In the genomic region with DNA sequence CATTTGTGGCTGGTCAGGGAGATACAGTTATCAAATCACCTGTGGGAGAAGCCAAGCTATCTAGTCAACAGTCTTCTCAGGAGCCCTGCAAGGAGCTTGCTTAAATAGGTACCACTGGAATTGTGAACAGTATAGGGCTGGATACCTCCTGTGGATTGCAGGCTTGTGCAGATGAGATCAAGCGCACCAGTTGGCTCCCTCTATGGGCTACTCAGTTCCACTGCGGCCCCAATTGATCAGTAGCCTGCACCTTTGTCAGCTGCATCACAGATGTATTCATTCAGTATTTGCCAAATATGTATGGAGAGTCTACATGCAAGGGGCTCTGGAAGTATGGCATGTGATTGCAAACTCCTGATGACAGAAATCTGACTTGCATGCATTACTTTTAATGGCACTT, we compare ENCODE assay signal across 8 cellular contexts. TPM values are rescaled to one million over a fixed set of nuclear protein-coding genes. Genes with fewer than 3 reads are reported as not detected.
A peak's percentile ranks its signal among the peaks of the same experiment; 100 is the strongest.
DNase-seq lines count a peak whose midpoint lies in the region; ATAC-seq and TF ChIP-seq lines count a peak whose summit lies in the region.

No MANE protein-coding gene starts in this region.

- no peak for DNase-seq in AG04450 (ENCODE audit: low read depth, low spot score)
- DNase-seq in NCI-H69 (lab: John Stamatoyannopoulos, UW), result peak; percentile 1
- no peak for DNase-seq in fibroblast of the aortic adventitia (ENCODE audit: low read depth)
- no peak for DNase-seq in activated CD4-positive, CD25-positive, alpha-beta regulatory T cell (lab: John Stamatoyannopoulos, UW)
- DNase-seq in G401 (ENCODE audit: low spot score), result no peak
- DNase-seq in naive thymus-derived CD4-positive, alpha-beta T cell, result no peak
- no peak for DNase-seq in NCI-H2171 (lab: John Stamatoyannopoulos, UW)

- POLR2A ChIA-PET in AG04450 (lab: Yijun Ruan, JAX), result no interaction called here
- POLR2A ChIA-PET in naive thymus-derived CD4-positive, alpha-beta T cell (lab: Charles Lee), result no interaction called here

- ATAC-seq in GM19395 (IDR thresholded peaks at IDR 0.05; ENCODE audit: unreplicated experiment), result peak; percentile 70
- ATAC-seq in naive thymus-derived CD4-positive, alpha-beta T cell, result no peak

- TF ChIP-seq CTCF in AG04450 (IDR thresholded peaks at IDR 0.05; ENCODE audit: low read depth, low read length) (peak; percentile 47), fibroblast of the aortic adventitia (IDR thresholded peaks at IDR 0.05; ENCODE audit: insufficient read depth, low read length) (peak; percentile 46)

- in situ Hi-C loops in G401 (cut with HindIII; ENCODE audit: low sequenced_read_pairs), result no loop called here

- H3K36me3 Mint-ChIP-seq in naive thymus-derived CD4-positive, alpha-beta T cell, result no peaks in the 10 kb centered on the region

- CTCF ChIA-PET in AG04450 (lab: Charles Lee), result no interaction called here
- CTCF ChIA-PET in naive thymus-derived CD4-positive, alpha-beta T cell (lab: Charles Lee), result no interaction called here

- H3K27me3 ChIP-seq in AG04450 (ENCODE audit: control insufficient read depth, insufficient read depth, low read length), result no peaks in the 10 kb centered on the region
- H3K27me3 ChIP-seq in naive thymus-derived CD4-positive, alpha-beta T cell (ENCODE audit: control insufficient read depth in 2 of 2, insufficient read depth in 2 of 2, low read length in 2 of 2), result no peaks in the 10 kb centered on the region

- H3K27ac ChIP-seq in AG04450 (ENCODE audit: low read depth, low read length), result no peak overlapping the region
- H3K27ac ChIP-seq in naive thymus-derived CD4-positive, alpha-beta T cell (ENCODE audit: low read depth, low read length), result no peak overlapping the region

- no peak overlapping the region for H3K4me3 ChIP-seq in AG04450 (ENCODE audit: low read depth, low read length)
- no peak overlapping the region for H3K4me3 ChIP-seq in fibroblast of the aortic adventitia (ENCODE audit: low read depth, low read length)
- H3K4me3 ChIP-seq in naive thymus-derived CD4-positive, alpha-beta T cell (ENCODE audit: low read length), result no peak overlapping the region

- H3K9me3 Mint-ChIP-seq in naive thymus-derived CD4-positive, alpha-beta T cell, result peaks cover 0 to 1% (median 0%) of the 10 kb centered on the region in 11 donors

- peaks cover 0 to 5% (median 0%) of the 10 kb centered on the region in 5 donors for H3K27me3 Mint-ChIP-seq in naive thymus-derived CD4-positive, alpha-beta T cell

- no peaks in the 10 kb centered on the region for H3K4me1 Mint-ChIP-seq in naive thymus-derived CD4-positive, alpha-beta T cell

- H3K36me3 ChIP-seq in naive thymus-derived CD4-positive, alpha-beta T cell (ENCODE audit: control insufficient read depth in 2 of 3, insufficient read depth in 3 of 3, low read length in 3 of 3), result no peaks in the 10 kb centered on the region

- intact Hi-C loops in naive thymus-derived CD4-positive, alpha-beta T cell (cut with micrococcal nuclease), result loop anchor here in 1 of 2 donors (10.0 kb wide), 1 partner anchor 1347 kb away; no protein-coding TSS in a partner anchor

- no peak overlapping the region for H3K27ac Mint-ChIP-seq in naive thymus-derived CD4-positive, alpha-beta T cell

- H3K4me3 Mint-ChIP-seq in naive thymus-derived CD4-positive, alpha-beta T cell, result no peak overlapping the region

- H3K4me1 ChIP-seq in naive thymus-derived CD4-positive, alpha-beta T cell (ENCODE audit: control insufficient read depth in 2 of 2, insufficient read depth in 2 of 2, low read length in 2 of 2), result no peaks in the 10 kb centered on the region

- H3K9me3 ChIP-seq in AG04450 (ENCODE audit: control insufficient read depth, insufficient read depth, low read length), result no peaks in the 10 kb centered on the region
- H3K9me3 ChIP-seq in naive thymus-derived CD4-positive, alpha-beta T cell (ENCODE audit: control insufficient read depth in 2 of 3, low read length in 3 of 3), result no peaks in the 10 kb centered on the region

RNA-seq across cellular contexts. Expression of a gene that starts 28.6 kb away (rescaled TPM):
- polyA plus RNA-seq in AG04450 (2011; rRNA removed), result not detected in 2 replicates
- polyA minus RNA-seq in AG04450 (2011; rRNA and poly(A)+ RNA removed), result not detected in 2 replicates
- total RNA-seq in fibroblast of the aortic adventitia (ENCODE audit: low replicate concordance), result not detected in 2 replicates
- total RNA-seq in G401 (2014; rRNA removed; shearing (Covaris generic)), result not detected in 2 replicates
- total RNA-seq in naive thymus-derived CD4-positive, alpha-beta T cell, result not detected
- polyA plus RNA-seq in naive thymus-derived CD4-positive, alpha-beta T cell, result not detected
